Comparison of ENCODE assay signal across 11 cellular contexts in the genomic region with DNA sequence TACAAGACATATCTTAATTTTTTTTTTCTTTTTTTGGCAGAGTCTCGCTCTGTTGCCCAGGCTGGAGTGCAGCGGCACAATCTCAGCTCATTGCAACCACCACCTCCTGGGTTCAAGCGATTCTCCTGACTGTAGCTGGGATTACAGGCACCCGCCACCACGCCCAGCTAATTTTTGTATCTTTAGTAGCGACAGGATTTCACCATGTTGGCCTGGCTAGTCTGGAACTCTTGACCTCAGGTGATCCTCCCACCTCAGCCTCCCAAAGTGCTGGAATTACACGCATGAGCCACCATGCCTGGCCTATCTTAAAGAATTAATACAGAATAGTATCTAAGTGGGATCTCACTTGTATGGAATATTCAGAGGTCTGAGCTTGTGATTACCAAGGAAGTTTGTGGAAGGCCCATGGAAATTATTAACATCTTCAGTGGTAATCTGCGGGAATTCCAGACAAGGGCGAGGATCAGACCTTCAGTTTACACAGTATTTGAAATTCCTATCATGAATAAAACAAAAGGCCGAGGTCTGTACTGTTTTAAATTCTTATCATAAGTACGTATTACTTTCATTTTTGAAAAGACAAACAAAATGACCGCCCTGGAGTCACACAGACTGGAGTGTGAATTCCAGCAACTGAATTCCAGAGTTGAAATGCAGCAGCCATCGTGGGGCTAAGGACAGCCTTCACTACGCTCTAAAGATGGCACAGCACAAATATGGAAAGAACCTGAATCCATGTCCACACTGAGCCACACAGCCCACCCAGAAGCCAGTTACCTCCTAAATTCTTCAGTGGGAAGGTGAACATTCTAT. TPM values are rescaled to one million over a fixed set of nuclear protein-coding genes. Genes with fewer than 3 reads are reported as not detected.
DNase-seq lines count a peak whose midpoint lies in the region; ATAC-seq and TF ChIP-seq lines count a peak whose summit lies in the region.
"Had no signal": no experiment of that assay in that cellular context is flagged by ENCODE, and none has a peak within 500 bp of the region (broad histone marks: within the 10 kb centered on the region; RNA-seq: fewer than 3 reads in every experiment).

No MANE protein-coding gene starts in this region.

- peak overlapping the region; percentile 39 for H3K4me2 ChIP-seq in GM23248 (ENCODE audit: unreplicated experiment)
- peak overlapping the region; percentile 82 for H3K4me2 ChIP-seq in hepatocyte

- H3K36me3 ChIP-seq in GM23248 (ENCODE audit: low read depth) = no peaks in the 10 kb centered on the region
- H3K36me3 ChIP-seq in SJSA1 = peaks cover 30% of the 10 kb centered on the region
- H3K36me3 ChIP-seq in hepatocyte (replicated peaks; ENCODE audit: insufficient read depth, low read depth) = no peaks in the 10 kb centered on the region
- H3K36me3 ChIP-seq in esophagus squamous epithelium = no peaks in the 10 kb centered on the region
- H3K36me3 ChIP-seq: cardiac muscle cell had no signal

- no peaks in the 10 kb centered on the region for H3F3A ChIP-seq in GM23248 (ENCODE audit: insufficient read depth)

- H3K79me2 ChIP-seq in GM23248 (ENCODE audit: insufficient read depth) (no peaks in the 10 kb centered on the region), hepatocyte (no peaks in the 10 kb centered on the region)

- H2AFZ ChIP-seq in GM23248 (peak overlapping the region; percentile 60), hepatocyte (peak overlapping the region; percentile 28)

- H3K9me3 Mint-ChIP-seq in progenitor cell of endocrine pancreas (ENCODE audit: low read depth) = no peaks in the 10 kb centered on the region

- no peaks in the 10 kb centered on the region for H3K9me2 ChIP-seq in GM23248 (ENCODE audit: insufficient read depth)
- H3K9me2 ChIP-seq in hepatocyte (replicated peaks; ENCODE audit: insufficient read depth) = no peaks in the 10 kb centered on the region

- TF ChIP-seq POLR2A in esophagus squamous epithelium (IDR thresholded peaks at IDR 0.05) = no peak

- DNase-seq in GM23248 (peak; percentile 74), SJSA1 (ENCODE audit: low read depth in 1 of 2, low spot score in 2 of 2) (peak; percentile 97 to 99), hepatocyte (ENCODE audit: low spot score) (peak; percentile 81), progenitor cell of endocrine pancreas (ENCODE audit: low spot score, unreplicated experiment) (no peak), NCI-H2107 treated with DMSO at 0.1 percent for 48 hours (lab: John Stamatoyannopoulos, UW; ENCODE audit: unreplicated experiment) (no peak), SK-N-DZ (ENCODE audit: low spot score) (no peak), esophagus squamous epithelium (lab: John Stamatoyannopoulos, UW) (no peak)
- DNase-seq: NCI-H1694 treated with DMSO at 0.1 percent for 48 hours, SHP77 treated with DMSO at 0.1 percent for 48 hours had no signal

- H3K9me3 ChIP-seq in GM23248 (ENCODE audit: low read depth) (no peaks in the 10 kb centered on the region), SJSA1 (replicated peaks) (no peaks in the 10 kb centered on the region), hepatocyte (ENCODE audit: low read depth) (no peaks in the 10 kb centered on the region), esophagus squamous epithelium (no peaks in the 10 kb centered on the region)

- peak overlapping the region; percentile 69 for H3K4me3 Mint-ChIP-seq in progenitor cell of endocrine pancreas (ENCODE audit: low read depth)

- H3K27me3 Mint-ChIP-seq in progenitor cell of endocrine pancreas = peaks cover 53% of the 10 kb centered on the region

- H3K27me3 ChIP-seq in GM23248 (replicated peaks; ENCODE audit: insufficient read depth) (peaks cover 35% of the 10 kb centered on the region), SJSA1 (replicated peaks) (no peaks in the 10 kb centered on the region), hepatocyte (no peaks in the 10 kb centered on the region), esophagus squamous epithelium (peaks cover 0 to 40% (median 0%) of the 10 kb centered on the region in 4 donors)
- H3K27me3 ChIP-seq: cardiac muscle cell had no signal

- H3K36me3 Mint-ChIP-seq in progenitor cell of endocrine pancreas (ENCODE audit: insufficient read depth) = no peaks in the 10 kb centered on the region

- intact Hi-C loops in esophagus squamous epithelium (cut with DNase I) = no loop called here

- peak overlapping the region; percentile 53 for H3K9ac ChIP-seq in GM23248

- peaks cover 9% of the 10 kb centered on the region for H3K4me1 Mint-ChIP-seq in progenitor cell of endocrine pancreas (ENCODE audit: low read depth)

- H4K20me1 ChIP-seq in GM23248 (ENCODE audit: insufficient read depth) = no peaks in the 10 kb centered on the region
- no peaks in the 10 kb centered on the region for H4K20me1 ChIP-seq in hepatocyte (ENCODE audit: insufficient read depth, poor library complexity, severe bottlenecking)

- in situ Hi-C loops in GM23248 (cut with MboI) = no loop called here

- H3K4me3 ChIP-seq in GM23248 (peak overlapping the region; percentile 22), SJSA1 (peak overlapping the region; percentile 36), hepatocyte (no peak overlapping the region), esophagus squamous epithelium (no peak overlapping the region)
- H3K4me3 ChIP-seq: cardiac muscle cell had no signal

- H3K4me1 ChIP-seq in GM23248 (ENCODE audit: insufficient read depth) (0 out of 2 replicates have a peak, but pooled peaks cover 3% of the 10 kb centered on the region), SJSA1 (replicated peaks) (peaks cover 70% of the 10 kb centered on the region), hepatocyte (ENCODE audit: insufficient read depth) (peaks cover 22% of the 10 kb centered on the region), esophagus squamous epithelium (peaks cover 15 to 41% (median 16%) of the 10 kb centered on the region in 3 donors)

- peak overlapping the region; percentile 56 for H3K27ac ChIP-seq in GM23248
- H3K27ac ChIP-seq in SJSA1 = peak overlapping the region; percentile 98
- H3K27ac ChIP-seq in hepatocyte = peak overlapping the region; percentile 90
- H3K27ac ChIP-seq in esophagus squamous epithelium = no peak overlapping the region
- H3K27ac ChIP-seq: cardiac muscle cell had no signal

- no peak for TF ChIP-seq CTCF in hepatocyte (IDR thresholded peaks at IDR 0.05; ENCODE audit: poor library complexity)
- TF ChIP-seq CTCF in progenitor cell of endocrine pancreas (IDR thresholded peaks at IDR 0.05; ENCODE audit: unreplicated experiment) = no peak
- no peak for TF ChIP-seq CTCF in esophagus squamous epithelium (IDR thresholded peaks at IDR 0.05)

- no peak for ATAC-seq in GM19395 (IDR thresholded peaks at IDR 0.05; ENCODE audit: unreplicated experiment)

- H3K27ac Mint-ChIP-seq in progenitor cell of endocrine pancreas = peak overlapping the region; percentile 70

- 70 to 75% methylated on average over 14 of the region's 14 CpGs for WGBS in GM23248 (ENCODE audit: low coverage in 1 of 2, low lambda C conversion rate in 2 of 2, missing lambda C conversion rate in 2 of 2), 2 experiments
- 57% methylated on average over 14 of the region's 14 CpGs for WGBS in hepatocyte (ENCODE audit: low lambda C conversion rate, missing lambda C conversion rate)
- 70 to 77% methylated on average over 14 of the region's 14 CpGs for WGBS in esophagus squamous epithelium, 2 donors

RNA-seq across cellular contexts. Expression of a gene that starts 16.7 kb away (rescaled TPM):
- not detected in 2 replicates for total RNA-seq in GM23248 (2014; rRNA removed; shearing (Covaris generic))
- polyA plus RNA-seq in GM23248 (2016; fragmentation: Nextera tagmentation; extraction: Ambion mirVana) = not detected in 2 replicates
- 0.42 and 1.3 TPM in 2 replicates for total RNA-seq in SJSA1 (2014; rRNA removed; shearing (Covaris generic))
- total RNA-seq in hepatocyte = 13.0 and 23.4 TPM in 2 replicates
- 13.7 and 15.0 TPM in 2 replicates for polyA plus RNA-seq in hepatocyte
- 14.0 and 19.8 TPM in 2 replicates for total RNA-seq in progenitor cell of endocrine pancreas
- polyA plus RNA-seq in SK-N-DZ (2014; cell fraction: cytosol; rRNA removed) = not detected in 2 replicates
- not detected in 2 replicates for polyA plus RNA-seq in SK-N-DZ (2014; cell fraction: nucleus; rRNA removed)
- 1 to 10 TPM; 7.6 to 8.3 (median 8.1) TPM for total RNA-seq in esophagus squamous epithelium

RNA-seq across cellular contexts. Expression of a gene that starts 39.1 kb away (rescaled TPM):
- 0.89 and 1.2 TPM in 2 replicates for total RNA-seq in GM23248 (2014; rRNA removed; shearing (Covaris generic))
- 2.3 and 3.0 TPM in 2 replicates for polyA plus RNA-seq in GM23248 (2016; fragmentation: Nextera tagmentation; extraction: Ambion mirVana)
- total RNA-seq in SJSA1 (2014; rRNA removed; shearing (Covaris generic)) = 5.2 and 8.6 TPM in 2 replicates
- 0.24 and 2.9 TPM in 2 replicates for total RNA-seq in hepatocyte
- 1.1 and 1.2 TPM in 2 replicates for polyA plus RNA-seq in hepatocyte
- 1.8 and 2.8 TPM in 2 replicates for total RNA-seq in progenitor cell of endocrine pancreas
- not detected in 2 replicates for polyA plus RNA-seq in SK-N-DZ (2014; cell fraction: cytosol; rRNA removed)
- 0.02 TPM in 2 replicates for polyA plus RNA-seq in SK-N-DZ (2014; cell fraction: nucleus; rRNA removed)
- 1 to 10 TPM in 2 of 4 donors, under 1 TPM in 2; 0.31 to 2.7 (median 1.0) TPM for total RNA-seq in esophagus squamous epithelium

Comparison
In these comparisons a context has a peak if more than half of its experiments do, and no peak if none do; other contexts are left out.
1. DNase-seq: peak in GM23248 (single experiment), SJSA1 (2 of 2) and hepatocyte (single experiment); none in progenitor cell of endocrine pancreas (single experiment), NCI-H2107 treated with DMSO at 0.1 percent for 48 hours (single experiment), SK-N-DZ (single experiment) and esophagus squamous epithelium (single experiment).
2. H3K27ac ChIP-seq: peak in GM23248 (single experiment), SJSA1 (single experiment) and hepatocyte (single experiment); none in esophagus squamous epithelium (0 of 4).
3. H3K4me3 ChIP-seq: peak in GM23248 (single experiment) and SJSA1 (single experiment); none in hepatocyte (single experiment) and esophagus squamous epithelium (0 of 4).